In genomic region chr3:116946376-116946775, GRCh38 we compare ENCODE assay signal across 29 cellular contexts.
"Had no signal": no experiment of that assay in that cellular context is flagged by ENCODE, and none has a peak within 500 bp of the region (broad histone marks: within the 10 kb centered on the region; RNA-seq: fewer than 3 reads in every experiment).

No MANE protein-coding gene starts in this region.

- H3K9me3 Mint-ChIP-seq: type B pancreatic cell had no signal

- H3K4me1 ChIP-seq: parathyroid adenoma, psoas muscle, right lobe of liver, suprapubic skin, testis, transverse colon, upper lobe of right lung had no signal

- H3K36me3 Mint-ChIP-seq: natural killer cell; neural progenitor cell; stimulated activated memory B cell treated with anti-CD40 and anti-IgM and Interleukin-4, amounts not matched to agents 10 μg/mL and 1 μg/mL and 100 μg/mL, for 72 hours; type B pancreatic cell had no signal

- H3K4me3 ChIP-seq: neural progenitor cell, ovary, psoas muscle, right lobe of liver, sigmoid colon, suprapubic skin, testis, tibial artery, transverse colon, upper lobe of right lung, uterus had no signal

- H3K4me3 Mint-ChIP-seq: natural killer cell; nephron; neural progenitor cell; stimulated activated memory B cell treated with anti-CD40 and anti-IgM and Interleukin-4, amounts not matched to agents 10 μg/mL and 1 μg/mL and 100 μg/mL, for 72 hours; stimulated activated naive CD8-positive, alpha-beta T cell treated with anti-CD3 and anti-CD28 coated beads, Interleukin-15, amount 100 ng/mL, for 72 hours; type B pancreatic cell had no signal

- H3K27me3 Mint-ChIP-seq: progenitor cell of endocrine pancreas; stimulated activated memory B cell treated with anti-CD40 and anti-IgM and Interleukin-4, amounts not matched to agents 10 μg/mL and 1 μg/mL and 100 μg/mL, for 72 hours; stimulated activated naive CD8-positive, alpha-beta T cell treated with anti-CD3 and anti-CD28 coated beads, Interleukin-15, amount 100 ng/mL, for 72 hours; type B pancreatic cell had no signal

- H3K36me3 ChIP-seq: neural progenitor cell, ovary, right lobe of liver, sigmoid colon, suprapubic skin, tibial artery, transverse colon, upper lobe of right lung, uterus had no signal

- H3K27ac ChIP-seq: neural progenitor cell, ovary, parathyroid adenoma, psoas muscle, right lobe of liver, sigmoid colon, suprapubic skin, testis, tibial artery, transverse colon, upper lobe of right lung, uterus had no signal

- H3K4me1 Mint-ChIP-seq: natural killer cell; stimulated activated memory B cell treated with anti-CD40 and anti-IgM and Interleukin-4, amounts not matched to agents 10 μg/mL and 1 μg/mL and 100 μg/mL, for 72 hours; stimulated activated naive CD8-positive, alpha-beta T cell treated with anti-CD3 and anti-CD28 coated beads, Interleukin-15, amount 100 ng/mL, for 72 hours had no signal

- H3K27me3 ChIP-seq: neural progenitor cell, ovary, right lobe of liver, sigmoid colon, suprapubic skin, testis, tibial artery, transverse colon, upper lobe of right lung, uterus had no signal

- H2AFZ ChIP-seq: neural progenitor cell, parathyroid adenoma had no signal

- H3K27ac Mint-ChIP-seq: natural killer cell; nephron; neural progenitor cell; stimulated activated memory B cell treated with anti-CD40 and anti-IgM and Interleukin-4, amounts not matched to agents 10 μg/mL and 1 μg/mL and 100 μg/mL, for 72 hours; stimulated activated naive CD8-positive, alpha-beta T cell treated with anti-CD3 and anti-CD28 coated beads, Interleukin-15, amount 100 ng/mL, for 72 hours; type B pancreatic cell had no signal

- H3K4me2 ChIP-seq: neural progenitor cell had no signal

- H3K9me3 ChIP-seq: ovary, psoas muscle, right lobe of liver, sigmoid colon, suprapubic skin, testis, tibial artery, upper lobe of right lung, uterus had no signal

- H3K9ac ChIP-seq: neural progenitor cell, parathyroid adenoma had no signal

- DNase-seq: natural killer cell; occipital lobe; ovary; posterior cingulate gyrus; psoas muscle; right cardiac atrium; right lobe of liver; sigmoid colon; small intestine; stimulated activated CD4-positive, alpha-beta T cell treated with anti-CD3 and anti-CD28 coated beads, Interleukin-15, amount 100 ng/mL, for 24 hours; stimulated activated CD4-positive, alpha-beta T cell treated with anti-CD3 and anti-CD28 coated beads, Interleukin-4, amount 100 ng/mL, for 1 hour; stimulated activated CD4-positive, alpha-beta T cell treated with anti-CD3 and anti-CD28 coated beads, Interleukin-4, amount 100 ng/mL, for 4 hours; stimulated activated CD8-positive, alpha-beta memory T cell treated with anti-CD3 and anti-CD28 coated beads, Interleukin-4, amount 100 ng/mL, for 48 hours; stimulated activated naive CD4-positive, alpha-beta T cell; stimulated activated naive CD8-positive, alpha-beta T cell treated with anti-CD3 and anti-CD28 coated beads, Interleukin-15, amount 100 ng/mL, for 72 hours; stimulated activated naive CD8-positive, alpha-beta T cell treated with anti-CD3 and anti-CD28 coated beads, Interleukin-15, Interleukin-2, amounts not matched to agents 100 U/mL and 50 U/mL, for 24 hours; substantia nigra; testis; tibial artery; transverse colon; upper lobe of right lung; uterus had no signal
